In the genomic region with DNA sequence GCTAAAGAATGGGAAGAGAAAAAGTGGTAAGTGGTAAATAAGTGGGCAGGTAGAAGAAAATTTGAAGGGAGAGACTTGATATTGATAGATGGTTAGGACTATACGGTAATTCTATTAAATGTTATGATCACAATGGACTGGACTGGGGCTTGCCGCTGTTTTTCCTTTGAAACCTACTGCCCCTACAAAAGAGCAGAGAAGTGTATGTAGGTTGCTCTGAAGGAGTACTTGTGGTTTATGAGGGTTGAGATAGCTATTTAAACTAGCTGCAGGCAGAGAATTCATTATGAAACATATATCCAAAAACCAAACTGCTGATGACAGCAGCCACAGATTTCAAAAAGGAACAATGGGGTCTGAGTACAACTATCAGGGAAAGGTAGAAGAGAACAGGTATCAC, we compare ENCODE assay signal across 31 cellular contexts. TPM values are rescaled to one million over a fixed set of nuclear protein-coding genes. Genes with fewer than 3 reads are reported as not detected.
DNase-seq lines count a peak whose midpoint lies in the region; ATAC-seq, FAIRE-seq and TF ChIP-seq lines count a peak whose summit lies in the region.
"Had no signal": no experiment of that assay in that cellular context is flagged by ENCODE, and none has a peak within 500 bp of the region (broad histone marks: within the 10 kb centered on the region; RNA-seq: fewer than 3 reads in every experiment).

No MANE protein-coding gene starts in this region.

- no peak for ATAC-seq in activated naive CD4-positive, alpha-beta T cell treated with anti-CD3 and anti-CD28 coated beads, Interleukin-2, amount 50 U/mL, for 72 hours
- peak; percentile 16 for ATAC-seq in upper lobe of right lung
- ATAC-seq in GM21528 (IDR thresholded peaks at IDR 0.05; ENCODE audit: low FRiP score, unreplicated experiment) = no peak
- ATAC-seq: K562 had no signal

- peaks cover 19% of the 10 kb centered on the region for H3K79me2 ChIP-seq in MM.1S (ENCODE audit: low read length)
- H3K79me2 ChIP-seq: parathyroid adenoma had no signal

- FAIRE-seq in HTR-8/SVneo (lab: Jason Lieb, UNC) = no peak
- FAIRE-seq: K562 had no signal

- peaks cover 4% of the 10 kb centered on the region for H3F3A ChIP-seq in MM.1S (ENCODE audit: insufficient read depth, low read length)

- no peaks in the 10 kb centered on the region for H3K9me3 Mint-ChIP-seq in activated naive CD4-positive, alpha-beta T cell treated with anti-CD3 and anti-CD28 coated beads, Interleukin-2, amount 50 U/mL, for 24 hours
- H3K9me3 Mint-ChIP-seq in activated naive CD4-positive, alpha-beta T cell treated with anti-CD3 and anti-CD28 coated beads, Interleukin-2, amount 50 U/mL, for 72 hours = no peaks in the 10 kb centered on the region
- no peaks in the 10 kb centered on the region for H3K9me3 Mint-ChIP-seq in activated T-helper 1 cell treated with anti-CD3 and anti-CD28 coated beads, Interleukin-12 subunit alpha, Interleukin-12 subunit beta, Interleukin-2, Interleukin-4 antibody, amounts not matched to agents 30 ng/mL and 10 ng/mL and 1 ng/mL, durations not matched to agents 14 hours and 24 hours and 36 hours
- H3K9me3 Mint-ChIP-seq: activated naive CD8-positive, alpha-beta T cell treated with anti-CD3 and anti-CD28 coated beads, Interleukin-2, amount 10 ng/mL, durations not matched to agents 7 days and 5 days; dendritic cell treated with granulocyte-macrophage colony-stimulating factor and Interleukin-4, amounts not matched to agents 40 ng/mL and 50 ng/mL, for 4 days; neural progenitor cell had no signal

- H3K36me3 Mint-ChIP-seq in activated naive CD4-positive, alpha-beta T cell treated with anti-CD3 and anti-CD28 coated beads, Interleukin-2, amount 50 U/mL, for 24 hours = peaks cover 23% of the 10 kb centered on the region
- H3K36me3 Mint-ChIP-seq in activated naive CD4-positive, alpha-beta T cell treated with anti-CD3 and anti-CD28 coated beads, Interleukin-2, amount 50 U/mL, for 72 hours = no peaks in the 10 kb centered on the region
- H3K36me3 Mint-ChIP-seq in activated T-helper 1 cell treated with anti-CD3 and anti-CD28 coated beads, Interleukin-12 subunit alpha, Interleukin-12 subunit beta, Interleukin-2, Interleukin-4 antibody, amounts not matched to agents 30 ng/mL and 10 ng/mL and 1 ng/mL, durations not matched to agents 14 hours and 24 hours and 36 hours (ENCODE audit: low read depth) = peaks cover 28% of the 10 kb centered on the region

- no peak overlapping the region for H2AFZ ChIP-seq in MM.1S (ENCODE audit: low read length)
- H2AFZ ChIP-seq: neural progenitor cell, parathyroid adenoma had no signal

- no peaks in the 10 kb centered on the region for H3K9me3 ChIP-seq in MM.1S (replicated peaks; ENCODE audit: insufficient read depth, low read length)
- no peaks in the 10 kb centered on the region for H3K9me3 ChIP-seq in upper lobe of right lung
- H3K9me3 ChIP-seq: BLaER1, HAP-1, stomach, thyroid gland, vagina had no signal

- no peak overlapping the region for H3K9ac ChIP-seq in MM.1S (ENCODE audit: low read length)
- H3K9ac ChIP-seq: BLaER1, neural progenitor cell, parathyroid adenoma had no signal

- peaks cover 23% of the 10 kb centered on the region for H3K4me1 ChIP-seq in MM.1S (ENCODE audit: low read length)
- H3K4me1 ChIP-seq in upper lobe of right lung = no peaks in the 10 kb centered on the region
- H3K4me1 ChIP-seq: BLaER1, HAP-1, parathyroid adenoma, stomach, thyroid gland, vagina had no signal

- H3K4me3 ChIP-seq in MM.1S (ENCODE audit: low read length) (no peak overlapping the region), upper lobe of right lung (no peak overlapping the region)
- H3K4me3 ChIP-seq: BLaER1, HAP-1, K562, neural progenitor cell, skin epidermis, stomach, thyroid gland, vagina had no signal

- H3K4me3 Mint-ChIP-seq in activated naive CD4-positive, alpha-beta T cell treated with anti-CD3 and anti-CD28 coated beads, Interleukin-2, amount 50 U/mL, for 24 hours = no peak overlapping the region
- no peak overlapping the region for H3K4me3 Mint-ChIP-seq in activated T-helper 1 cell treated with anti-CD3 and anti-CD28 coated beads, Interleukin-12 subunit alpha, Interleukin-12 subunit beta, Interleukin-2, Interleukin-4 antibody, amounts not matched to agents 30 ng/mL and 10 ng/mL and 1 ng/mL, durations not matched to agents 14 hours and 24 hours and 36 hours
- H3K4me3 Mint-ChIP-seq: activated naive CD8-positive, alpha-beta T cell treated with anti-CD3 and anti-CD28 coated beads, Interleukin-2, amount 10 ng/mL, durations not matched to agents 7 days and 5 days; dendritic cell treated with granulocyte-macrophage colony-stimulating factor and Interleukin-4, amounts not matched to agents 40 ng/mL and 50 ng/mL, for 4 days; neural progenitor cell had no signal

- peak overlapping the region; percentile 85 for H3K27ac Mint-ChIP-seq in activated naive CD4-positive, alpha-beta T cell treated with anti-CD3 and anti-CD28 coated beads, Interleukin-2, amount 50 U/mL, for 24 hours
- peak overlapping the region in 1 of 2 donors; percentile 11 for H3K27ac Mint-ChIP-seq in activated naive CD4-positive, alpha-beta T cell treated with anti-CD3 and anti-CD28 coated beads, Interleukin-2, amount 50 U/mL, for 72 hours
- peak overlapping the region; percentile 37 for H3K27ac Mint-ChIP-seq in activated T-helper 1 cell treated with anti-CD3 and anti-CD28 coated beads, Interleukin-12 subunit alpha, Interleukin-12 subunit beta, Interleukin-2, Interleukin-4 antibody, amounts not matched to agents 30 ng/mL and 10 ng/mL and 1 ng/mL, durations not matched to agents 14 hours and 24 hours and 36 hours
- H3K27ac Mint-ChIP-seq: activated naive CD8-positive, alpha-beta T cell treated with anti-CD3 and anti-CD28 coated beads, Interleukin-2, amount 10 ng/mL, durations not matched to agents 7 days and 5 days; dendritic cell treated with granulocyte-macrophage colony-stimulating factor and Interleukin-4, amounts not matched to agents 40 ng/mL and 50 ng/mL, for 4 days; neural progenitor cell had no signal

- peaks cover 21% of the 10 kb centered on the region for H3K4me1 Mint-ChIP-seq in activated naive CD4-positive, alpha-beta T cell treated with anti-CD3 and anti-CD28 coated beads, Interleukin-2, amount 50 U/mL, for 24 hours
- H3K4me1 Mint-ChIP-seq in activated T-helper 1 cell treated with anti-CD3 and anti-CD28 coated beads, Interleukin-12 subunit alpha, Interleukin-12 subunit beta, Interleukin-2, Interleukin-4 antibody, amounts not matched to agents 30 ng/mL and 10 ng/mL and 1 ng/mL, durations not matched to agents 14 hours and 24 hours and 36 hours (ENCODE audit: low read depth) = peaks cover 18% of the 10 kb centered on the region

- no peaks in the 10 kb centered on the region; the same call in 1 of the 2 replicates for H4K20me1 ChIP-seq in MM.1S (ENCODE audit: insufficient read depth, low read length)

- H3K27me3 ChIP-seq in MM.1S (replicated peaks; ENCODE audit: insufficient read depth, low read length) (no peaks in the 10 kb centered on the region), upper lobe of right lung (no peaks in the 10 kb centered on the region)
- H3K27me3 ChIP-seq: BLaER1, neural progenitor cell, stomach, thyroid gland, vagina had no signal

- 0 out of 2 replicates have a peak overlapping the region, but pooled peaks have one; percentile 13 for H3K4me2 ChIP-seq in MM.1S (ENCODE audit: low read depth, low read length)
- H3K4me2 ChIP-seq: BLaER1, neural progenitor cell had no signal

- peak overlapping the region; percentile 25; the same call in 1 of the 2 replicates for H3K27ac ChIP-seq in MM.1S (ENCODE audit: low read length)
- no peak overlapping the region for H3K27ac ChIP-seq in upper lobe of right lung
- H3K27ac ChIP-seq: BLaER1, neural progenitor cell, parathyroid adenoma, skin epidermis, stomach, thyroid gland, vagina, VCaP had no signal

- intact Hi-C loops in activated T-helper 1 cell treated with anti-CD3 and anti-CD28 coated beads, Interleukin-12 subunit alpha, Interleukin-12 subunit beta, Interleukin-2, Interleukin-4 antibody, amounts not matched to agents 30 ng/mL and 10 ng/mL and 1 ng/mL, durations not matched to agents 14 hours and 24 hours and 36 hours (cut with micrococcal nuclease) = no loop called here
- intact Hi-C loops in upper lobe of right lung (cut with DNase I) = no loop called here

- no peaks in the 10 kb centered on the region for H3K27me3 Mint-ChIP-seq in activated naive CD4-positive, alpha-beta T cell treated with anti-CD3 and anti-CD28 coated beads, Interleukin-2, amount 50 U/mL, for 24 hours
- no peaks in the 10 kb centered on the region for H3K27me3 Mint-ChIP-seq in activated T-helper 1 cell treated with anti-CD3 and anti-CD28 coated beads, Interleukin-12 subunit alpha, Interleukin-12 subunit beta, Interleukin-2, Interleukin-4 antibody, amounts not matched to agents 30 ng/mL and 10 ng/mL and 1 ng/mL, durations not matched to agents 14 hours and 24 hours and 36 hours (ENCODE audit: insufficient read depth)
- H3K27me3 Mint-ChIP-seq: activated naive CD8-positive, alpha-beta T cell treated with anti-CD3 and anti-CD28 coated beads, Interleukin-2, amount 10 ng/mL, durations not matched to agents 7 days and 5 days; dendritic cell treated with granulocyte-macrophage colony-stimulating factor and Interleukin-4, amounts not matched to agents 40 ng/mL and 50 ng/mL, for 4 days had no signal

- no peaks in the 10 kb centered on the region for H3K9me2 ChIP-seq in MM.1S (replicated peaks; ENCODE audit: insufficient read depth, low read length)

- H3K36me3 ChIP-seq in MM.1S (replicated peaks; ENCODE audit: insufficient read depth, low read length) = no peaks in the 10 kb centered on the region; the same call in 1 of the 2 replicates
- H3K36me3 ChIP-seq in upper lobe of right lung = peaks cover 14% of the 10 kb centered on the region
- H3K36me3 ChIP-seq: HAP-1, neural progenitor cell, thyroid gland, vagina had no signal

- DNase-seq in activated naive CD4-positive, alpha-beta T cell treated with anti-CD3 and anti-CD28 coated beads, Interleukin-2, amount 50 U/mL, for 72 hours (ENCODE audit: low spot score in 2 of 2) = no peak
- peak; percentile 37 for DNase-seq in MM.1S
- no peak for DNase-seq in activated T-helper 1 cell treated with anti-CD3 and anti-CD28 coated beads, Interleukin-12 subunit alpha, Interleukin-12 subunit beta, Interleukin-2, Interleukin-4 antibody, amounts not matched to agents 30 ng/mL and 10 ng/mL and 1 ng/mL, durations not matched to agents 14 hours and 24 hours and 36 hours (ENCODE audit: low spot score)
- DNase-seq in upper lobe of right lung = no peak
- DNase-seq in HTR-8/SVneo (ENCODE audit: insufficient read length, low spot score) = no peak
- DNase-seq: activated CD4-positive, alpha-beta T cell treated with anti-CD3 and anti-CD28 coated beads for 48 hours; activated naive CD8-positive, alpha-beta T cell treated with anti-CD3 and anti-CD28 coated beads, Interleukin-2, amount 10 ng/mL, durations not matched to agents 7 days and 5 days; erythroblast; GDM1; glutamatergic neuron; mesenchymal stem cell; NCI-H1105 treated with DMSO at 0.1 percent for 48 hours; NCI-H2081 treated with DMSO at 0.1 percent for 48 hours; NCI-H446 treated with DMSO at 0.1 percent for 48 hours; NCI-H774; stomach; SW 1271; T-helper 9 cell; thyroid gland had no signal

- TF ChIP-seq CTCF in MM.1S (IDR thresholded peaks at IDR 0.05; ENCODE audit: low read length) (no peak), upper lobe of right lung (IDR thresholded peaks at IDR 0.05) (no peak)

RNA-seq across cellular contexts. Expression of a gene that starts 16.8 kb away (rescaled TPM):
- total RNA-seq in activated naive CD4-positive, alpha-beta T cell treated with anti-CD3 and anti-CD28 coated beads, Interleukin-2, amount 50 U/mL, for 72 hours = under 1 TPM; 0.11 to 0.27 TPM
- 0.44 and 0.51 TPM in 2 replicates for total RNA-seq in activated T-helper 1 cell treated with anti-CD3 and anti-CD28 coated beads, Interleukin-12 subunit alpha, Interleukin-12 subunit beta, Interleukin-2, Interleukin-4 antibody, amounts not matched to agents 30 ng/mL and 10 ng/mL and 1 ng/mL, durations not matched to agents 14 hours and 24 hours and 36 hours
- total RNA-seq in upper lobe of right lung = 50.5 TPM
- total RNA-seq: MCF 10A had no signal

Comparison
In these comparisons a context has a peak if more than half of its experiments do, and no peak if none do; other contexts are left out.
1. RNA of a gene that starts 16.8 kb away (total RNA-seq): 50.5 TPM in upper lobe of right lung (single experiment); 0.44 to 0.51 TPM in activated T-helper 1 cell treated with anti-CD3 and anti-CD28 coated beads, Interleukin-12 subunit alpha, Interleukin-12 subunit beta, Interleukin-2, Interleukin-4 antibody, amounts not matched to agents 30 ng/mL and 10 ng/mL and 1 ng/mL, durations not matched to agents 14 hours and 24 hours and 36 hours and 0.11 to 0.27 TPM in activated naive CD4-positive, alpha-beta T cell treated with anti-CD3 and anti-CD28 coated beads, Interleukin-2, amount 50 U/mL, for 72 hours; every median in the first group is over 10 times any median in the second.